8 cellular contexts compared by ENCODE assay signal in genomic region chr6:17705428-17705777, GRCh38. TPM values are rescaled to one million over a fixed set of nuclear protein-coding genes. Genes with fewer than 3 reads are reported as not detected.
DNase-seq lines count a peak whose midpoint lies in the region; ATAC-seq and TF ChIP-seq lines count a peak whose summit lies in the region.

No MANE protein-coding gene starts in this region.

- H3K4me2 ChIP-seq in mammary epithelial cell (ENCODE audit: insufficient read depth, low read depth, low read length) = peak overlapping the region; percentile 84

- H2AFZ ChIP-seq in mammary epithelial cell (ENCODE audit: low read depth, low read length) = peak overlapping the region; percentile 68

- H3K27ac ChIP-seq in mammary epithelial cell (ENCODE audit: insufficient read depth, low read depth, low read length) = peak overlapping the region; percentile 96
- H3K27ac ChIP-seq in substantia nigra (ENCODE audit: low read depth, low read length, poor library complexity, severe bottlenecking) = peak overlapping the region; percentile 86

- no peaks in the 10 kb centered on the region for H3K9me3 ChIP-seq in mammary epithelial cell (replicated peaks; ENCODE audit: insufficient read depth, low read length)

- 0% methylated on average over 5 of the region's 10 CpGs for WGBS in mammary epithelial cell (ENCODE audit: low coverage, missing lambda C conversion rate)

- ATAC-seq in GM21576 (IDR thresholded peaks at IDR 0.05; ENCODE audit: unreplicated experiment) (peak; percentile 1), HG02610 (IDR thresholded peaks at IDR 0.05; ENCODE audit: unreplicated experiment) (no peak), GM21619 (IDR thresholded peaks at IDR 0.05; ENCODE audit: unreplicated experiment) (no peak)

- CTCF ChIA-PET in mammary epithelial cell (lab: Charles Lee; ENCODE audit: low non-redundant PET) = no interaction called here

- no TSS peak for BruUV-seq in mammary epithelial cell (replicated peaks; lab: Mats Ljungman, UMichigan)

- no peak for TF ChIP-seq CTCF in mammary epithelial cell (conservative IDR thresholded peaks at IDR 0.05 in 1 of 2, IDR thresholded peaks at IDR 0.05 in 1 of 2; ENCODE audit: extremely low read depth in 1 of 2, insufficient read depth in 1 of 2, low read depth in 1 of 2, low read length in 2 of 2)

- DNase-seq in D341Med (ENCODE audit: low spot score) = peak; percentile 47
- DNase-seq in NCI-H69 (lab: John Stamatoyannopoulos, UW) = peak; percentile 77
- peak; percentile 59 for DNase-seq in mammary epithelial cell
- peak; percentile 64 for DNase-seq in kidney glomerular epithelial cell (lab: John Stamatoyannopoulos, UW)
- DNase-seq in substantia nigra (lab: John Stamatoyannopoulos, UW) = peak in 2 of 49 donors; percentile 11

- dilution Hi-C loops in mammary epithelial cell (cut with HindIII; ENCODE audit: low sequenced_read_pairs) = loop anchor here (5.0 kb wide), 1 partner anchor 33 kb away; no protein-coding TSS in a partner anchor

- in situ Hi-C loops in mammary epithelial cell (cut with MboI; ENCODE audit: low sequenced_read_pairs in 2 of 2) = no loop called here

- peaks cover 3% of the 10 kb centered on the region for H4K20me1 ChIP-seq in mammary epithelial cell (ENCODE audit: insufficient read depth, low read length)

- H3K36me3 ChIP-seq in mammary epithelial cell (ENCODE audit: insufficient read depth, low read length) = no peaks in the 10 kb centered on the region

- no peaks in the 10 kb centered on the region for H3K27me3 ChIP-seq in mammary epithelial cell (ENCODE audit: insufficient read depth, low read length)

- H3K9ac ChIP-seq in mammary epithelial cell (ENCODE audit: insufficient read depth, low read length) = peak overlapping the region; percentile 98

- H3K4me3 ChIP-seq in mammary epithelial cell (replicated peaks in 1 of 3; ENCODE audit: insufficient read depth in 1 of 3, low read depth in 2 of 3, low read length in 3 of 3) = peak overlapping the region; percentile 91 to 96 (median 92)

- H3K79me2 ChIP-seq in mammary epithelial cell (ENCODE audit: insufficient read depth, low read length) = peaks cover 64% of the 10 kb centered on the region

- intact Hi-C loops in mammary epithelial cell (cut with micrococcal nuclease) = loop anchor here (5.0 kb wide), 1 partner anchor 37 kb away; no protein-coding TSS in a partner anchor

- peaks cover 22% of the 10 kb centered on the region for H3K4me1 ChIP-seq in mammary epithelial cell (ENCODE audit: insufficient read depth, low read length)

RNA-seq across cellular contexts. Expression of gene NUP153, which starts 1.3 kb away (rescaled TPM):
- total RNA-seq in mammary epithelial cell = 10 to 100 TPM; 32.3 to 34.8 TPM
- 25.4 TPM for polyA plus RNA-seq in mammary epithelial cell
- polyA minus RNA-seq in mammary epithelial cell = 34.0 TPM
